Comparison of ENCODE assay signal across 1 cellular context in the genomic region with DNA sequence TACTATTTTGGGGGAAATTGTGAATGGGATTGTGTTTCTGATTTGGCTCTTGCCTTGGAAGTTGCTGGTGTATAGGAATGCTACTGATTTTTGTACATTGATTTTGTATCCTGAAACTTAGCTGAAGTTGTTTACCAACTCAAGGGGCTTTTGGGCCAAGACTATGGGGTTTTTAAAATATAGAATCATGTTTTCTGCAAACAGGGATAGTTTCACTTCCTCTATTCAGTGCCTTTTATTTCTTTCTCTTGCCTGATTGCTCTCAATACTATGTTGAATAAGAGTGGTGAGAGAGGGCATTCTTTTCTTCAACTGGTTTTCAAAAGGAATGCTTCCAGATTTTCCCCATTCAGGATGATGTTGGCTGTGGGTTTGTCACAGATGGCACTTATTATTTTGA.
TF ChIP-seq lines count a peak whose summit lies in the region.

No MANE protein-coding gene starts in this region.

TF ChIP-seq in GM12878, 131 proteins besides CTCF, POLR2A, EP300 and RAD21 (continued from another document):
- TF ChIP-seq RELB (IDR thresholded peaks at IDR 0.05; ENCODE audit: low read depth): peak; percentile 69
- no peak for TF ChIP-seq FOS (IDR thresholded peaks at IDR 0.05; ENCODE audit: borderline replicate concordance, extremely low read depth, insufficient read length)
- TF ChIP-seq, protein P1, sequence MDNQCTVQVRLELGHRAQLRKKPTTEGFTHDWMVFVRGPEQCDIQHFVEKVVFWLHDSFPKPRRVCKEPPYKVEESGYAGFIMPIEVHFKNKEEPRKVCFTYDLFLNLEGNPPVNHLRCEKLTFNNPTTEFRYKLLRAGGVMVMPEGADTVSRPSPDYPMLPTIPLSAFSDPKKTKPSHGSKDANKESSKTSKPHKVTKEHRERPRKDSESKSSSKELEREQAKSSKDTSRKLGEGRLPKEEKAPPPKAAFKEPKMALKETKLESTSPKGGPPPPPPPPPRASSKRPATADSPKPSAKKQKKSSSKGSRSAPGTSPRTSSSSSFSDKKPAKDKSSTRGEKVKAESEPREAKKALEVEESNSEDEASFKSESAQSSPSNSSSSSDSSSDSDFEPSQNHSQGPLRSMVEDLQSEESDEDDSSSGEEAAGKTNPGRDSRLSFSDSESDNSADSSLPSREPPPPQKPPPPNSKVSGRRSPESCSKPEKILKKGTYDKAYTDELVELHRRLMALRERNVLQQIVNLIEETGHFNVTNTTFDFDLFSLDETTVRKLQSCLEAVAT (IDR thresholded peaks at IDR 0.05): 0 out of 2 replicates have a peak, but pooled peaks have one; percentile 28
- peak; percentile 50; the same call in 1 of the 2 replicates for TF ChIP-seq MTA2 (IDR thresholded peaks at IDR 0.05; ENCODE audit: low read depth)
- TF ChIP-seq, protein P2, sequence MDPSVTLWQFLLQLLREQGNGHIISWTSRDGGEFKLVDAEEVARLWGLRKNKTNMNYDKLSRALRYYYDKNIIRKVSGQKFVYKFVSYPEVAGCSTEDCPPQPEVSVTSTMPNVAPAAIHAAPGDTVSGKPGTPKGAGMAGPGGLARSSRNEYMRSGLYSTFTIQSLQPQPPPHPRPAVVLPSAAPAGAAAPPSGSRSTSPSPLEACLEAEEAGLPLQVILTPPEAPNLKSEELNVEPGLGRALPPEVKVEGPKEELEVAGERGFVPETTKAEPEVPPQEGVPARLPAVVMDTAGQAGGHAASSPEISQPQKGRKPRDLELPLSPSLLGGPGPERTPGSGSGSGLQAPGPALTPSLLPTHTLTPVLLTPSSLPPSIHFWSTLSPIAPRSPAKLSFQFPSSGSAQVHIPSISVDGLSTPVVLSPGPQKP (IDR thresholded peaks at IDR 0.05; ENCODE audit: low read depth, low read length): no peak
- no peak for TF ChIP-seq ZNF207 (IDR thresholded peaks at IDR 0.05; ENCODE audit: borderline replicate concordance)
- TF ChIP-seq IRF4 (IDR thresholded peaks at IDR 0.05; ENCODE audit: low read depth, low read length): 0 out of 2 replicates have a peak, but pooled peaks have one; percentile 41
